ENCODE assay signal across 14 cellular contexts in the genomic region with DNA sequence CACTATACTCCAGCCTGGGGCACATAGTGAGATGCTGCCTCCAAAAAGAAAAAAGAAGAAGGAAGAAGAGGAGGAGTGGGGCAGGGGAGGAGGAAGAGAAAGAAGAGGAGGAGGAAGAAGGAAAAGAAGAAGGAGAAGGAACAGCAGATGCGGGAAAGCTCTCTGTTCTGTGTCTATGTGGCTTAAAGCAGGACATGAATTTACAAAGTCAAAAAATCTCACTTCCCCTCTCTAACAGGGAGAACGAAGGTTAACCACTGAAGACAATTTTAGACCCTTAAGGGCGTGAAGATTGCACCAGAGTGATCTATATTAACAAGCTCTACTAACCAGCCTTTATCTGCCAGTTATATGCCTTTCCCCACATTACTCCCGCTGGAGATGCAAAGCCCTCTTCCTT.
A peak's percentile ranks its signal among the peaks of the same experiment; 100 is the strongest.
DNase-seq lines count a peak whose midpoint lies in the region; ATAC-seq lines count a peak whose summit lies in the region.
"Had no signal": no experiment of that assay in that cellular context is flagged by ENCODE, and none has a peak within 500 bp of the region (broad histone marks: within the 10 kb centered on the region; RNA-seq: fewer than 3 reads in every experiment).

No MANE protein-coding gene starts in this region.

- DNase-seq in OCI-M1 (lab: John Stamatoyannopoulos, UW) (peak; percentile 55), NCI-H69 (lab: John Stamatoyannopoulos, UW) (no peak), KG1 (lab: John Stamatoyannopoulos, UW) (no peak), NCI-H774 (lab: John Stamatoyannopoulos, UW) (no peak)
- no peak for DNase-seq in activated T-cell treated with anti-CD3 and anti-CD28 coated beads, Interleukin-2, amount 50 U/mL, for 24 hours
- DNase-seq: amygdala, BE2C, foreskin fibroblast, naive B cell, NCI-H187 treated with DMSO at 0.1 percent for 48 hours had no signal

- H3K27me3 Mint-ChIP-seq in activated T-cell treated with anti-CD3 and anti-CD28 coated beads, Interleukin-2, amount 50 U/mL, for 24 hours, result peaks cover 8% of the 10 kb centered on the region

- no peaks in the 10 kb centered on the region for H3K9me3 Mint-ChIP-seq in activated T-cell treated with anti-CD3 and anti-CD28 coated beads, Interleukin-2, amount 50 U/mL, for 24 hours
- H3K9me3 Mint-ChIP-seq: type B pancreatic cell had no signal

- no peak overlapping the region for H3K4me3 Mint-ChIP-seq in activated T-cell treated with anti-CD3 and anti-CD28 coated beads, Interleukin-2, amount 50 U/mL, for 24 hours
- H3K4me3 Mint-ChIP-seq: naive B cell, type B pancreatic cell had no signal

- ATAC-seq in GM18858 (IDR thresholded peaks at IDR 0.05; ENCODE audit: unreplicated experiment) (peak; percentile 73), GM21423 (IDR thresholded peaks at IDR 0.05; ENCODE audit: unreplicated experiment) (peak; percentile 77), HG03139 (IDR thresholded peaks at IDR 0.05; ENCODE audit: unreplicated experiment) (peak; percentile 68)

- H3K4me1 Mint-ChIP-seq in activated T-cell treated with anti-CD3 and anti-CD28 coated beads, Interleukin-2, amount 50 U/mL, for 24 hours (ENCODE audit: low read depth), result no peaks in the 10 kb centered on the region

- no peaks in the 10 kb centered on the region for H3K36me3 Mint-ChIP-seq in activated T-cell treated with anti-CD3 and anti-CD28 coated beads, Interleukin-2, amount 50 U/mL, for 24 hours (ENCODE audit: low read depth)
- H3K36me3 Mint-ChIP-seq: naive B cell, type B pancreatic cell had no signal

- no peak overlapping the region for H3K27ac Mint-ChIP-seq in activated T-cell treated with anti-CD3 and anti-CD28 coated beads, Interleukin-2, amount 50 U/mL, for 24 hours
- H3K27ac Mint-ChIP-seq: type B pancreatic cell had no signal
